In the genomic region with DNA sequence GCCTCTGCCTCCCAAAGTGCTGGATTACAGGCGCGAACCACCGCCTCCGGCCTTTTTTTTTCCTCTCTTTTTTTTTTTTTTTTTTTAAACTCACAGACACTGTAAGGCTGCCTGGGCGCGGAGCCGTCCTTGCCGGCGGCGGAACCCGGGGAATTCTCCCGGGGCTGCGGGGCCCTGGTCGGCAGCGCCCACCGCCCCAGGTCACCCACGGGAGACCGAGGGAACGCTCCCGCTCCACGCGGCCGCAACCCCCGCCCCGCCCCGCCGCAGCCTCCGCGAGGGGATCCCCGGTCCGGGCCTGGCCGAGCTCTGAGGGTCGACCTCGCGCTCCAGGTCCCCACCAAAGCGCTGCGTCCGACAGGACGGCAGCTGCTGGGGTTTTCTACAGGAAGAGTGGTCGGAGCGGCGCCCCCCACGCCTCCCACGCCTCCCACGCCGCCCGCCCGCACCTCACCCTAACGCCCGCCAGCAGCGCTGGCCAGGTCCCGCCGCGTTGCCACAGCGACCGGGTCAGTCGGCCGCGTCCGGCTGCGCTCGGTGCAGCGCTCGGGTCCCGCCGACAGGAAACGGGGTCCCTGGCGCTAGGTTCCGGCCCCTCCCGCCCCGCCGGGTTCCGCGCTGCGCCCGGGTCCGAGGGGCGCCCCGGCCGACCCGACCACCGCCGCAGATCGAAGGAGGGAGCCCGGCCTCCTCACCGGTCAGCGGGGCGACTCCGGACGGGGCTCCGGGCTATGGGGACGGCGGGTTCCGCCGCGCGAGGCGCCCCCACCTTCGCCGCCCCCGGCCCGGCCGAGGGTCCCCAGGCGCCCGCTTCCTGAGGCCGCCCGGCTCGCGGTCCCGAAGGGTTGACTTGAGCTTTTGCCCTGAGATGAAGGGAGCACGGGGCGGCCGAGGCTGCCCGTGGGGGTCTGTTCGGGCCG, we compare ENCODE assay signal across 1 cellular context.
TF ChIP-seq lines count a peak whose summit lies in the region.

Gene CCDC57, minus strand, starts transcription at position 512 of the 920 bp plus-strand sequence. CDS start 10,898 bp downstream, outside the sequence.

TF ChIP-seq in HepG2, 621 proteins besides CTCF, POLR2A, EP300 and RAD21 (continued from another document and continues in another):
- TF ChIP-seq, protein P1, sequence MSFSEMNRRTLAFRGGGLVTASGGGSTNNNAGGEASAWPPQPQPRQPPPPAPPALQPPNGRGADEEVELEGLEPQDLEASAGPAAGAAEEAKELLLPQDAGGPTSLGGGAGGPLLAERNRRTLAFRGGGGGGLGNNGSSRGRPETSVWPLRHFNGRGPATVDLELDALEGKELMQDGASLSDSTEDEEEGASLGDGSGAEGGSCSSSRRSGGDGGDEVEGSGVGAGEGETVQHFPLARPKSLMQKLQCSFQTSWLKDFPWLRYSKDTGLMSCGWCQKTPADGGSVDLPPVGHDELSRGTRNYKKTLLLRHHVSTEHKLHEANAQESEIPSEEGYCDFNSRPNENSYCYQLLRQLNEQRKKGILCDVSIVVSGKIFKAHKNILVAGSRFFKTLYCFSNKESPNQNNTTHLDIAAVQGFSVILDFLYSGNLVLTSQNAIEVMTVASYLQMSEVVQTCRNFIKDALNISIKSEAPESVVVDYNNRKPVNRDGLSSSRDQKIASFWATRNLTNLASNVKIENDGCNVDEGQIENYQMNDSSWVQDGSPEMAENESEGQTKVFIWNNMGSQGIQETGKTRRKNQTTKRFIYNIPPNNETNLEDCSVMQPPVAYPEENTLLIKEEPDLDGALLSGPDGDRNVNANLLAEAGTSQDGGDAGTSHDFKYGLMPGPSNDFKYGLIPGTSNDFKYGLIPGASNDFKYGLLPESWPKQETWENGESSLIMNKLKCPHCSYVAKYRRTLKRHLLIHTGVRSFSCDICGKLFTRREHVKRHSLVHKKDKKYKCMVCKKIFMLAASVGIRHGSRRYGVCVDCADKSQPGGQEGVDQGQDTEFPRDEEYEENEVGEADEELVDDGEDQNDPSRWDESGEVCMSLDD (CRISPR knock-in tag; IDR thresholded peaks at IDR 0.05; ENCODE audit: borderline replicate concordance), result peak; percentile 66; the same call in 1 of the 2 replicates
- 0 out of 2 replicates have a peak, but pooled peaks have one; percentile 43 for TF ChIP-seq HBP1 (CRISPR knock-in tag; IDR thresholded peaks at IDR 0.05; ENCODE audit: low read depth)
- TF ChIP-seq TGIF2 (CRISPR knock-in tag; IDR thresholded peaks at IDR 0.05), result no peak
- TF ChIP-seq, protein P2, sequence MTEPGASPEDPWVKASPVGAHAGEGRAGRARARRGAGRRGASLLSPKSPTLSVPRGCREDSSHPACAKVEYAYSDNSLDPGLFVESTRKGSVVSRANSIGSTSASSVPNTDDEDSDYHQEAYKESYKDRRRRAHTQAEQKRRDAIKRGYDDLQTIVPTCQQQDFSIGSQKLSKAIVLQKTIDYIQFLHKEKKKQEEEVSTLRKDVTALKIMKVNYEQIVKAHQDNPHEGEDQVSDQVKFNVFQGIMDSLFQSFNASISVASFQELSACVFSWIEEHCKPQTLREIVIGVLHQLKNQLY (CRISPR knock-in tag; IDR thresholded peaks at IDR 0.05), result no peak; the same call in 1 of the 2 replicates
- no peak for TF ChIP-seq ZNF720 (CRISPR knock-in tag; IDR thresholded peaks at IDR 0.05)
- no peak for TF ChIP-seq CENPX (CRISPR knock-in tag; IDR thresholded peaks at IDR 0.05)
- TF ChIP-seq, protein P3, sequence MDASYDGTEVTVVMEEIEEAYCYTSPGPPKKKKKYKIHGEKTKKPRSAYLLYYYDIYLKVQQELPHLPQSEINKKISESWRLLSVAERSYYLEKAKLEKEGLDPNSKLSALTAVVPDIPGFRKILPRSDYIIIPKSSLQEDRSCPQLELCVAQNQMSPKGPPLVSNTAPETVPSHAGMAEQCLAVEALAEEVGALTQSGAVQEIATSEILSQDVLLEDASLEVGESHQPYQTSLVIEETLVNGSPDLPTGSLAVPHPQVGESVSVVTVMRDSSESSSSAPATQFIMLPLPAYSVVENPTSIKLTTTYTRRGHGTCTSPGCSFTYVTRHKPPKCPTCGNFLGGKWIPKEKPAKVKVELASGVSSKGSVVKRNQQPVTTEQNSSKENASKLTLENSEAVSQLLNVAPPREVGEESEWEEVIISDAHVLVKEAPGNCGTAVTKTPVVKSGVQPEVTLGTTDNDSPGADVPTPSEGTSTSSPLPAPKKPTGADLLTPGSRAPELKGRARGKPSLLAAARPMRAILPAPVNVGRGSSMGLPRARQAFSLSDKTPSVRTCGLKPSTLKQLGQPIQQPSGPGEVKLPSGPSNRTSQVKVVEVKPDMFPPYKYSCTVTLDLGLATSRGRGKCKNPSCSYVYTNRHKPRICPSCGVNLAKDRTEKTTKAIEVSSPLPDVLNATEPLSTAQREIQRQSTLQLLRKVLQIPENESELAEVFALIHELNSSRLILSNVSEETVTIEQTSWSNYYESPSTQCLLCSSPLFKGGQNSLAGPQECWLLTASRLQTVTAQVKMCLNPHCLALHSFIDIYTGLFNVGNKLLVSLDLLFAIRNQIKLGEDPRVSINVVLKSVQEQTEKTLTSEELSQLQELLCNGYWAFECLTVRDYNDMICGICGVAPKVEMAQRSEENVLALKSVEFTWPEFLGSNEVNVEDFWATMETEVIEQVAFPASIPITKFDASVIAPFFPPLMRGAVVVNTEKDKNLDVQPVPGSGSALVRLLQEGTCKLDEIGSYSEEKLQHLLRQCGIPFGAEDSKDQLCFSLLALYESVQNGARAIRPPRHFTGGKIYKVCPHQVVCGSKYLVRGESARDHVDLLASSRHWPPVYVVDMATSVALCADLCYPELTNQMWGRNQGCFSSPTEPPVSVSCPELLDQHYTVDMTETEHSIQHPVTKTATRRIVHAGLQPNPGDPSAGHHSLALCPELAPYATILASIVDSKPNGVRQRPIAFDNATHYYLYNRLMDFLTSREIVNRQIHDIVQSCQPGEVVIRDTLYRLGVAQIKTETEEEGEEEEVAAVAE (CRISPR knock-in tag; IDR thresholded peaks at IDR 0.05; ENCODE audit: borderline replicate concordance), result no peak; the same call in 1 of the 2 replicates
- TF ChIP-seq, protein P4, sequence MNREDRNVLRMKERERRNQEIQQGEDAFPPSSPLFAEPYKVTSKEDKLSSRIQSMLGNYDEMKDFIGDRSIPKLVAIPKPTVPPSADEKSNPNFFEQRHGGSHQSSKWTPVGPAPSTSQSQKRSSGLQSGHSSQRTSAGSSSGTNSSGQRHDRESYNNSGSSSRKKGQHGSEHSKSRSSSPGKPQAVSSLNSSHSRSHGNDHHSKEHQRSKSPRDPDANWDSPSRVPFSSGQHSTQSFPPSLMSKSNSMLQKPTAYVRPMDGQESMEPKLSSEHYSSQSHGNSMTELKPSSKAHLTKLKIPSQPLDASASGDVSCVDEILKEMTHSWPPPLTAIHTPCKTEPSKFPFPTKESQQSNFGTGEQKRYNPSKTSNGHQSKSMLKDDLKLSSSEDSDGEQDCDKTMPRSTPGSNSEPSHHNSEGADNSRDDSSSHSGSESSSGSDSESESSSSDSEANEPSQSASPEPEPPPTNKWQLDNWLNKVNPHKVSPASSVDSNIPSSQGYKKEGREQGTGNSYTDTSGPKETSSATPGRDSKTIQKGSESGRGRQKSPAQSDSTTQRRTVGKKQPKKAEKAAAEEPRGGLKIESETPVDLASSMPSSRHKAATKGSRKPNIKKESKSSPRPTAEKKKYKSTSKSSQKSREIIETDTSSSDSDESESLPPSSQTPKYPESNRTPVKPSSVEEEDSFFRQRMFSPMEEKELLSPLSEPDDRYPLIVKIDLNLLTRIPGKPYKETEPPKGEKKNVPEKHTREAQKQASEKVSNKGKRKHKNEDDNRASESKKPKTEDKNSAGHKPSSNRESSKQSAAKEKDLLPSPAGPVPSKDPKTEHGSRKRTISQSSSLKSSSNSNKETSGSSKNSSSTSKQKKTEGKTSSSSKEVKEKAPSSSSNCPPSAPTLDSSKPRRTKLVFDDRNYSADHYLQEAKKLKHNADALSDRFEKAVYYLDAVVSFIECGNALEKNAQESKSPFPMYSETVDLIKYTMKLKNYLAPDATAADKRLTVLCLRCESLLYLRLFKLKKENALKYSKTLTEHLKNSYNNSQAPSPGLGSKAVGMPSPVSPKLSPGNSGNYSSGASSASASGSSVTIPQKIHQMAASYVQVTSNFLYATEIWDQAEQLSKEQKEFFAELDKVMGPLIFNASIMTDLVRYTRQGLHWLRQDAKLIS (CRISPR knock-in tag; IDR thresholded peaks at IDR 0.05), result no peak
- TF ChIP-seq, protein P5, sequence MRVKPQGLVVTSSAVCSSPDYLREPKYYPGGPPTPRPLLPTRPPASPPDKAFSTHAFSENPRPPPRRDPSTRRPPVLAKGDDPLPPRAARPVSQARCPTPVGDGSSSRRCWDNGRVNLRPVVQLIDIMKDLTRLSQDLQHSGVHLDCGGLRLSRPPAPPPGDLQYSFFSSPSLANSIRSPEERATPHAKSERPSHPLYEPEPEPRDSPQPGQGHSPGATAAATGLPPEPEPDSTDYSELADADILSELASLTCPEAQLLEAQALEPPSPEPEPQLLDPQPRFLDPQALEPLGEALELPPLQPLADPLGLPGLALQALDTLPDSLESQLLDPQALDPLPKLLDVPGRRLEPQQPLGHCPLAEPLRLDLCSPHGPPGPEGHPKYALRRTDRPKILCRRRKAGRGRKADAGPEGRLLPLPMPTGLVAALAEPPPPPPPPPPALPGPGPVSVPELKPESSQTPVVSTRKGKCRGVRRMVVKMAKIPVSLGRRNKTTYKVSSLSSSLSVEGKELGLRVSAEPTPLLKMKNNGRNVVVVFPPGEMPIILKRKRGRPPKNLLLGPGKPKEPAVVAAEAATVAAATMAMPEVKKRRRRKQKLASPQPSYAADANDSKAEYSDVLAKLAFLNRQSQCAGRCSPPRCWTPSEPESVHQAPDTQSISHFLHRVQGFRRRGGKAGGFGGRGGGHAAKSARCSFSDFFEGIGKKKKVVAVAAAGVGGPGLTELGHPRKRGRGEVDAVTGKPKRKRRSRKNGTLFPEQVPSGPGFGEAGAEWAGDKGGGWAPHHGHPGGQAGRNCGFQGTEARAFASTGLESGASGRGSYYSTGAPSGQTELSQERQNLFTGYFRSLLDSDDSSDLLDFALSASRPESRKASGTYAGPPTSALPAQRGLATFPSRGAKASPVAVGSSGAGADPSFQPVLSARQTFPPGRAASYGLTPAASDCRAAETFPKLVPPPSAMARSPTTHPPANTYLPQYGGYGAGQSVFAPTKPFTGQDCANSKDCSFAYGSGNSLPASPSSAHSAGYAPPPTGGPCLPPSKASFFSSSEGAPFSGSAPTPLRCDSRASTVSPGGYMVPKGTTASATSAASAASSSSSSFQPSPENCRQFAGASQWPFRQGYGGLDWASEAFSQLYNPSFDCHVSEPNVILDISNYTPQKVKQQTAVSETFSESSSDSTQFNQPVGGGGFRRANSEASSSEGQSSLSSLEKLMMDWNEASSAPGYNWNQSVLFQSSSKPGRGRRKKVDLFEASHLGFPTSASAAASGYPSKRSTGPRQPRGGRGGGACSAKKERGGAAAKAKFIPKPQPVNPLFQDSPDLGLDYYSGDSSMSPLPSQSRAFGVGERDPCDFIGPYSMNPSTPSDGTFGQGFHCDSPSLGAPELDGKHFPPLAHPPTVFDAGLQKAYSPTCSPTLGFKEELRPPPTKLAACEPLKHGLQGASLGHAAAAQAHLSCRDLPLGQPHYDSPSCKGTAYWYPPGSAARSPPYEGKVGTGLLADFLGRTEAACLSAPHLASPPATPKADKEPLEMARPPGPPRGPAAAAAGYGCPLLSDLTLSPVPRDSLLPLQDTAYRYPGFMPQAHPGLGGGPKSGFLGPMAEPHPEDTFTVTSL (CRISPR knock-in tag; IDR thresholded peaks at IDR 0.05; ENCODE audit: borderline replicate concordance), result 0 out of 2 replicates have a peak, but pooled peaks have one; percentile 38
- TF ChIP-seq KDM4B (CRISPR knock-in tag; IDR thresholded peaks at IDR 0.05), result no peak
- no peak for TF ChIP-seq MTA3 (CRISPR knock-in tag; IDR thresholded peaks at IDR 0.05)
- TF ChIP-seq GATA4 (IDR thresholded peaks at IDR 0.05; ENCODE audit: borderline replicate concordance, low read depth), result no peak
- TF ChIP-seq TAF15 (IDR thresholded peaks at IDR 0.05; ENCODE audit: low read depth, low read length, poor library complexity, severe bottlenecking), result peak; percentile 13
- TF ChIP-seq ZBTB7A (CRISPR knock-in tag; IDR thresholded peaks at IDR 0.05), result peak; percentile 22; the same call in 1 of the 2 replicates
- TF ChIP-seq ZNF552 (CRISPR knock-in tag; IDR thresholded peaks at IDR 0.05; ENCODE audit: borderline replicate concordance), result 0 out of 2 replicates have a peak, but pooled peaks have one; percentile 54
- no peak for TF ChIP-seq TCF7L2 (IDR thresholded peaks at IDR 0.05; ENCODE audit: low read depth, low read length)
- no peak for TF ChIP-seq HIVEP1 (CRISPR knock-in tag; IDR thresholded peaks at IDR 0.05)
- TF ChIP-seq, protein P6, sequence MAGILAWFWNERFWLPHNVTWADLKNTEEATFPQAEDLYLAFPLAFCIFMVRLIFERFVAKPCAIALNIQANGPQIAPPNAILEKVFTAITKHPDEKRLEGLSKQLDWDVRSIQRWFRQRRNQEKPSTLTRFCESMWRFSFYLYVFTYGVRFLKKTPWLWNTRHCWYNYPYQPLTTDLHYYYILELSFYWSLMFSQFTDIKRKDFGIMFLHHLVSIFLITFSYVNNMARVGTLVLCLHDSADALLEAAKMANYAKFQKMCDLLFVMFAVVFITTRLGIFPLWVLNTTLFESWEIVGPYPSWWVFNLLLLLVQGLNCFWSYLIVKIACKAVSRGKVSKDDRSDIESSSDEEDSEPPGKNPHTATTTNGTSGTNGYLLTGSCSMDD (CRISPR knock-in tag; IDR thresholded peaks at IDR 0.05), result no peak
- TF ChIP-seq ZIK1 (CRISPR knock-in tag; IDR thresholded peaks at IDR 0.05; ENCODE audit: borderline replicate concordance, low read depth), result peak; percentile 91
- TF ChIP-seq ELF4 (CRISPR knock-in tag; IDR thresholded peaks at IDR 0.05; ENCODE audit: borderline replicate concordance), result no peak
- no peak for TF ChIP-seq ZNF30 (CRISPR knock-in tag; IDR thresholded peaks at IDR 0.05)
- TF ChIP-seq RARG (CRISPR knock-in tag; IDR thresholded peaks at IDR 0.05; ENCODE audit: low read depth), result peak; percentile 70; the same call in 1 of the 2 replicates
- no peak for TF ChIP-seq ZNF780A (CRISPR knock-in tag; IDR thresholded peaks at IDR 0.05)
- TF ChIP-seq KLF12 (CRISPR knock-in tag; IDR thresholded peaks at IDR 0.05; ENCODE audit: borderline replicate concordance), result no peak
- TF ChIP-seq HMG20B (CRISPR knock-in tag; conservative IDR thresholded peaks at IDR 0.05), result no peak
- TF ChIP-seq ZNF20 (CRISPR knock-in tag; IDR thresholded peaks at IDR 0.05), result no peak
- TF ChIP-seq NRL (CRISPR knock-in tag; IDR thresholded peaks at IDR 0.05; ENCODE audit: borderline replicate concordance), result no peak; the same call in none of the 2 replicates
- TF ChIP-seq ARNT2 (CRISPR knock-in tag; IDR thresholded peaks at IDR 0.05; ENCODE audit: low read depth), result peak; percentile 94
- TF ChIP-seq, protein P7, sequence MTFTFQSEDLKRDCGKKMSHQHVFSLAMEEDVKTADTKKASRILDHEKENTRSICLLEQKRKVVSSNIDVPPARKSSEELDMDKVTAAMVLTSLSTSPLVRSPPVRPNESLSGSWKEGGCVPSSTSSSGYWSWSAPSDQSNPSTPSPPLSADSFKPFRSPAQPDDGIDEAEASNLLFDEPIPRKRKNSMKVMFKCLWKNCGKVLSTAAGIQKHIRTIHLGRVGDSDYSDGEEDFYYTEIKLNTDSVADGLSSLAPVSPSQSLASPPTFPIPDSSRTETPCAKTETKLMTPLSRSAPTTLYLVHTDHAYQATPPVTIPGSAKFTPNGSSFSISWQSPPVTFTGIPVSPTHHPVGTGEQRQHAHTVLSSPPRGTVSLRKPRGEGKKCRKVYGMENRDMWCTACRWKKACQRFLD (CRISPR knock-in tag; IDR thresholded peaks at IDR 0.05; ENCODE audit: borderline replicate concordance), result 0 out of 2 replicates have a peak, but pooled peaks have one; percentile 87
